In the genomic region with DNA sequence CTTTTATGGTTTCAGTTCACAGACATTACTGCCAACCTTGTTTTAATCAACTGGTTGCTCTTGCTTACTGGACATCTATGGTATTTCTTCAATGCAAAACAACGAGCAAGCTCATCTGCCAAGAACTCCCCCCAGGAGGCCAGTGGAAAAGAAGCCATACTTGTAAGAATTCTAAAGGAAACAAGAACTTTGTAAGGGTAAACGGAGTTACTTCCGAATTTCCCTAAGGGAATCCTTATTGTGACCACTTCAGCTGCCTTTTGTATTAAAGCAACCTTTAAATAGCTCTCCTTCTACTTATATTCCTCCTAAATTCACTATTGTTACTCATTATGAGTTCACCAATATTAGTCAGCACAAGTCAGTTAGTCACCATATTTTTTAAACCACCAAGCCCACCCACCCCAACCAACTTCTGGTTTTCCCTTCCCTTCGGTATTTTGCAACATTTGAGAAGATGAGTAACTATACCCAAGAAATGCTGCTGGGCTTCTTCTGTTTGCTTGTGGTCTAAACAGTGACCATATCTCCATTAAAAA, we compare ENCODE assay signal across 1 cellular context.
TF ChIP-seq lines count a peak whose summit lies in the region.

No MANE protein-coding gene starts in this region.

TF ChIP-seq in GM23338, 12 proteins besides CTCF, POLR2A, EP300 and RAD21 (continued from another document):
- TF ChIP-seq, protein P1, sequence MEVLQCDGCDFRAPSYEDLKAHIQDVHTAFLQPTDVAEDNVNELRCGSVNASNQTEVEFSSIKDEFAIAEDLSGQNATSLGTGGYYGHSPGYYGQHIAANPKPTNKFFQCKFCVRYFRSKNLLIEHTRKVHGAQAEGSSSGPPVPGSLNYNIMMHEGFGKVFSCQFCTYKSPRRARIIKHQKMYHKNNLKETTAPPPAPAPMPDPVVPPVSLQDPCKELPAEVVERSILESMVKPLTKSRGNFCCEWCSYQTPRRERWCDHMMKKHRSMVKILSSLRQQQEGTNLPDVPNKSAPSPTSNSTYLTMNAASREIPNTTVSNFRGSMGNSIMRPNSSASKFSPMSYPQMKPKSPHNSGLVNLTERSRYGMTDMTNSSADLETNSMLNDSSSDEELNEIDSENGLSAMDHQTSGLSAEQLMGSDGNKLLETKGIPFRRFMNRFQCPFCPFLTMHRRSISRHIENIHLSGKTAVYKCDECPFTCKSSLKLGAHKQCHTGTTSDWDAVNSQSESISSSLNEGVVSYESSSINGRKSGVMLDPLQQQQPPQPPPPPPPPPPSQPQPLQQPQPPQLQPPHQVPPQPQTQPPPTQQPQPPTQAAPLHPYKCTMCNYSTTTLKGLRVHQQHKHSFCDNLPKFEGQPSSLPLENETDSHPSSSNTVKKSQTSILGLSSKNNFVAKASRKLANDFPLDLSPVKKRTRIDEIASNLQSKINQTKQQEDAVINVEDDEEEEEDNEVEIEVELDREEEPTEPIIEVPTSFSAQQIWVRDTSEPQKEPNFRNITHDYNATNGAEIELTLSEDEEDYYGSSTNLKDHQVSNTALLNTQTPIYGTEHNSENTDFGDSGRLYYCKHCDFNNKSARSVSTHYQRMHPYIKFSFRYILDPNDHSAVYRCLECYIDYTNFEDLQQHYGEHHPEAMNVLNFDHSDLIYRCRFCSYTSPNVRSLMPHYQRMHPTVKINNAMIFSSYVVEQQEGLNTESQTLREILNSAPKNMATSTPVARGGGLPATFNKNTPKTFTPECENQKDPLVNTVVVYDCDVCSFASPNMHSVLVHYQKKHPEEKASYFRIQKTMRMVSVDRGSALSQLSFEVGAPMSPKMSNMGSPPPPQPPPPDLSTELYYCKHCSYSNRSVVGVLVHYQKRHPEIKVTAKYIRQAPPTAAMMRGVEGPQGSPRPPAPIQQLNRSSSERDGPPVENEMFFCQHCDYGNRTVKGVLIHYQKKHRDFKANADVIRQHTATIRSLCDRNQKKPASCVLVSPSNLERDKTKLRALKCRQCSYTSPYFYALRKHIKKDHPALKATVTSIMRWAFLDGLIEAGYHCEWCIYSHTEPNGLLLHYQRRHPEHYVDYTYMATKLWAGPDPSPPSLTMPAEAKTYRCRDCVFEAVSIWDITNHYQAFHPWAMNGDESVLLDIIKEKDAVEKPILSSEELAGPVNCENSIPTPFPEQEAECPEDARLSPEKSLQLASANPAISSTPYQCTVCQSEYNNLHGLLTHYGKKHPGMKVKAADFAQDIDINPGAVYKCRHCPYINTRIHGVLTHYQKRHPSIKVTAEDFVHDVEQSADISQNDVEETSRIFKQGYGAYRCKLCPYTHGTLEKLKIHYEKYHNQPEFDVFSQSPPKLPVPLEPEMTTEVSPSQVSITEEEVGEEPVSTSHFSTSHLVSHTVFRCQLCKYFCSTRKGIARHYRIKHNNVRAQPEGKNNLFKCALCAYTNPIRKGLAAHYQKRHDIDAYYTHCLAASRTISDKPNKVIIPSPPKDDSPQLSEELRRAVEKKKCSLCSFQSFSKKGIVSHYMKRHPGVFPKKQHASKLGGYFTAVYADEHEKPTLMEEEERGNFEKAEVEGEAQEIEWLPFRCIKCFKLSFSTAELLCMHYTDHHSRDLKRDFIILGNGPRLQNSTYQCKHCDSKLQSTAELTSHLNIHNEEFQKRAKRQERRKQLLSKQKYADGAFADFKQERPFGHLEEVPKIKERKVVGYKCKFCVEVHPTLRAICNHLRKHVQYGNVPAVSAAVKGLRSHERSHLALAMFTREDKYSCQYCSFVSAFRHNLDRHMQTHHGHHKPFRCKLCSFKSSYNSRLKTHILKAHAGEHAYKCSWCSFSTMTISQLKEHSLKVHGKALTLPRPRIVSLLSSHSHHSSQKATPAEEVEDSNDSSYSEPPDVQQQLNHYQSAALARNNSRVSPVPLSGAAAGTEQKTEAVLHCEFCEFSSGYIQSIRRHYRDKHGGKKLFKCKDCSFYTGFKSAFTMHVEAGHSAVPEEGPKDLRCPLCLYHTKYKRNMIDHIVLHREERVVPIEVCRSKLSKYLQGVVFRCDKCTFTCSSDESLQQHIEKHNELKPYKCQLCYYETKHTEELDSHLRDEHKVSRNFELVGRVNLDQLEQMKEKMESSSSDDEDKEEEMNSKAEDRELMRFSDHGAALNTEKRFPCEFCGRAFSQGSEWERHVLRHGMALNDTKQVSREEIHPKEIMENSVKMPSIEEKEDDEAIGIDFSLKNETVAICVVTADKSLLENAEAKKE (CRISPR knock-in tag; IDR thresholded peaks at IDR 0.05): no peak
- TF ChIP-seq, protein P2, sequence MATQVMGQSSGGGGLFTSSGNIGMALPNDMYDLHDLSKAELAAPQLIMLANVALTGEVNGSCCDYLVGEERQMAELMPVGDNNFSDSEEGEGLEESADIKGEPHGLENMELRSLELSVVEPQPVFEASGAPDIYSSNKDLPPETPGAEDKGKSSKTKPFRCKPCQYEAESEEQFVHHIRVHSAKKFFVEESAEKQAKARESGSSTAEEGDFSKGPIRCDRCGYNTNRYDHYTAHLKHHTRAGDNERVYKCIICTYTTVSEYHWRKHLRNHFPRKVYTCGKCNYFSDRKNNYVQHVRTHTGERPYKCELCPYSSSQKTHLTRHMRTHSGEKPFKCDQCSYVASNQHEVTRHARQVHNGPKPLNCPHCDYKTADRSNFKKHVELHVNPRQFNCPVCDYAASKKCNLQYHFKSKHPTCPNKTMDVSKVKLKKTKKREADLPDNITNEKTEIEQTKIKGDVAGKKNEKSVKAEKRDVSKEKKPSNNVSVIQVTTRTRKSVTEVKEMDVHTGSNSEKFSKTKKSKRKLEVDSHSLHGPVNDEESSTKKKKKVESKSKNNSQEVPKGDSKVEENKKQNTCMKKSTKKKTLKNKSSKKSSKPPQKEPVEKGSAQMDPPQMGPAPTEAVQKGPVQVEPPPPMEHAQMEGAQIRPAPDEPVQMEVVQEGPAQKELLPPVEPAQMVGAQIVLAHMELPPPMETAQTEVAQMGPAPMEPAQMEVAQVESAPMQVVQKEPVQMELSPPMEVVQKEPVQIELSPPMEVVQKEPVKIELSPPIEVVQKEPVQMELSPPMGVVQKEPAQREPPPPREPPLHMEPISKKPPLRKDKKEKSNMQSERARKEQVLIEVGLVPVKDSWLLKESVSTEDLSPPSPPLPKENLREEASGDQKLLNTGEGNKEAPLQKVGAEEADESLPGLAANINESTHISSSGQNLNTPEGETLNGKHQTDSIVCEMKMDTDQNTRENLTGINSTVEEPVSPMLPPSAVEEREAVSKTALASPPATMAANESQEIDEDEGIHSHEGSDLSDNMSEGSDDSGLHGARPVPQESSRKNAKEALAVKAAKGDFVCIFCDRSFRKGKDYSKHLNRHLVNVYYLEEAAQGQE (IDR thresholded peaks at IDR 0.05; ENCODE audit: unreplicated experiment): no peak
- no peak for TF ChIP-seq EZH2 (IDR thresholded peaks at IDR 0.05; ENCODE audit: low read depth, unreplicated experiment)
- no peak for TF ChIP-seq EZH2phosphoT487 (IDR thresholded peaks at IDR 0.05; ENCODE audit: unreplicated experiment)
- no peak for TF ChIP-seq ZNF114 (CRISPR knock-in tag; IDR thresholded peaks at IDR 0.05)
- TF ChIP-seq STAT1 (IDR thresholded peaks at IDR 0.05; ENCODE audit: unreplicated experiment): no peak
TF ChIP-seq in GM23338: peak in this region for 0.
